Comparison of ENCODE assay signal across 10 cellular contexts in genomic region chr10:68333905-68334431, GRCh38. TPM values are rescaled to one million over a fixed set of nuclear protein-coding genes. Genes with fewer than 3 reads are reported as not detected.
A peak's percentile ranks its signal among the peaks of the same experiment; 100 is the strongest.
DNase-seq lines count a peak whose midpoint lies in the region; ATAC-seq and TF ChIP-seq lines count a peak whose summit lies in the region.
"Had no signal": no experiment of that assay in that cellular context is flagged by ENCODE, and none has a peak within 500 bp of the region (broad histone marks: within the 10 kb centered on the region; RNA-seq: fewer than 3 reads in every experiment).

No MANE protein-coding gene starts in this region.

- peak overlapping the region; percentile 100 for H3K27ac ChIP-seq in upper lobe of right lung

- H3K9ac ChIP-seq in adipocyte (ENCODE audit: low read length), result peak overlapping the region; percentile 100

- H3K36me3 ChIP-seq in adipocyte (ENCODE audit: control insufficient read depth, insufficient read depth, low read length, severe bottlenecking) (peaks cover 15% of the 10 kb centered on the region), upper lobe of right lung (peaks cover 8% of the 10 kb centered on the region)

- peak overlapping the region; percentile 100 for H3K4me3 Mint-ChIP-seq in activated naive CD4-positive, alpha-beta T cell treated with anti-CD3 and anti-CD28 coated beads, Interleukin-2, amount 10 ng/mL, durations not matched to agents 7 days and 5 days
- H3K4me3 Mint-ChIP-seq in memory B cell, result peak overlapping the region; percentile 77

- ATAC-seq in memory B cell (ENCODE audit: low read depth) (no peak), upper lobe of right lung (no peak), GM18505 (IDR thresholded peaks at IDR 0.05; ENCODE audit: unreplicated experiment) (no peak), GM19455 (IDR thresholded peaks at IDR 0.05; ENCODE audit: unreplicated experiment) (no peak)

- H3K36me3 Mint-ChIP-seq in activated naive CD4-positive, alpha-beta T cell treated with anti-CD3 and anti-CD28 coated beads, Interleukin-2, amount 10 ng/mL, durations not matched to agents 7 days and 5 days, result peaks cover 55% of the 10 kb centered on the region
- peaks cover 11% of the 10 kb centered on the region for H3K36me3 Mint-ChIP-seq in memory B cell

- H3K27me3 ChIP-seq in adipocyte (replicated peaks; ENCODE audit: control insufficient read depth, insufficient read depth, low read length), result no peaks in the 10 kb centered on the region
- H3K27me3 ChIP-seq in upper lobe of right lung, result no peaks in the 10 kb centered on the region

- H3K4me1 ChIP-seq in adipocyte (ENCODE audit: control insufficient read depth, insufficient read depth, low read length), result peaks cover 61% of the 10 kb centered on the region
- H3K4me1 ChIP-seq in upper lobe of right lung, result peaks cover 61% of the 10 kb centered on the region

- no peak for TF ChIP-seq CTCF in upper lobe of right lung (IDR thresholded peaks at IDR 0.05)

- H3K9me3 ChIP-seq in adipocyte (ENCODE audit: control insufficient read depth, low read length) (no peaks in the 10 kb centered on the region), upper lobe of right lung (no peaks in the 10 kb centered on the region)

- intact Hi-C loops in upper lobe of right lung (cut with DNase I), result no loop called here

- H3K27ac Mint-ChIP-seq in activated naive CD4-positive, alpha-beta T cell treated with anti-CD3 and anti-CD28 coated beads, Interleukin-2, amount 10 ng/mL, durations not matched to agents 7 days and 5 days, result peak overlapping the region; percentile 100
- peak overlapping the region; percentile 99 for H3K27ac Mint-ChIP-seq in memory B cell

- CTCF ChIA-PET in activated naive CD4-positive, alpha-beta T cell treated with anti-CD3 and anti-CD28 coated beads, Interleukin-2, amount 10 ng/mL, durations not matched to agents 7 days and 5 days (lab: Charles Lee), result interaction anchor here (0.6 to 2.2 kb wide), 6 partner anchors 14 to 178 kb away, joined by 3 to 9 read pairs (median 3); partner anchors contain the start of gene RUFY2

- no peaks in the 10 kb centered on the region for H3K9me3 Mint-ChIP-seq in activated naive CD4-positive, alpha-beta T cell treated with anti-CD3 and anti-CD28 coated beads, Interleukin-2, amount 10 ng/mL, durations not matched to agents 7 days and 5 days
- H3K9me3 Mint-ChIP-seq in memory B cell, result no peaks in the 10 kb centered on the region

- TF ChIP-seq POLR2A in GM18505 (IDR thresholded peaks at IDR 0.05; ENCODE audit: borderline replicate concordance, extremely low read depth, insufficient read depth, insufficient read length), result no peak

- DNase-seq in activated naive CD4-positive, alpha-beta T cell treated with anti-CD3 and anti-CD28 coated beads, Interleukin-2, amount 10 ng/mL, durations not matched to agents 7 days and 5 days, result no peak
- no peak for DNase-seq in activated naive CD4-positive, alpha-beta T cell treated with anti-CD3 and anti-CD28 coated beads, Interleukin-2, amount 50 U/mL, for 16 hours
- DNase-seq in adipocyte (ENCODE audit: low read depth) (peak; percentile 34), memory B cell (ENCODE audit: low spot score in 2 of 2) (no peak), upper lobe of right lung (no peak), DMS79 (lab: John Stamatoyannopoulos, UW) (no peak)
- DNase-seq: GF-D8, NCI-H2029 treated with DMSO at 0.1 percent for 48 hours had no signal

- H3K4me1 Mint-ChIP-seq in activated naive CD4-positive, alpha-beta T cell treated with anti-CD3 and anti-CD28 coated beads, Interleukin-2, amount 10 ng/mL, durations not matched to agents 7 days and 5 days, result peaks cover 63% of the 10 kb centered on the region
- H3K4me1 Mint-ChIP-seq in memory B cell, result peaks cover 28% of the 10 kb centered on the region

- H3K27me3 Mint-ChIP-seq in activated naive CD4-positive, alpha-beta T cell treated with anti-CD3 and anti-CD28 coated beads, Interleukin-2, amount 10 ng/mL, durations not matched to agents 7 days and 5 days, result peaks cover 14% of the 10 kb centered on the region
- H3K27me3 Mint-ChIP-seq in memory B cell, result no peaks in the 10 kb centered on the region

- H3K4me3 ChIP-seq in adipocyte (ENCODE audit: low read length) (peak overlapping the region; percentile 97), upper lobe of right lung (peak overlapping the region; percentile 88)

RNA-seq across cellular contexts. Expression of gene PBLD, which starts 1.2 kb away (rescaled TPM):
- total RNA-seq in upper lobe of right lung, result 2.3 TPM

RNA-seq across cellular contexts. Expression of gene HNRNPH3, which starts 2.1 kb away (rescaled TPM):
- total RNA-seq in upper lobe of right lung, result 95.3 TPM
